Comparison of ENCODE assay signal across 1 cellular context in the genomic region with DNA sequence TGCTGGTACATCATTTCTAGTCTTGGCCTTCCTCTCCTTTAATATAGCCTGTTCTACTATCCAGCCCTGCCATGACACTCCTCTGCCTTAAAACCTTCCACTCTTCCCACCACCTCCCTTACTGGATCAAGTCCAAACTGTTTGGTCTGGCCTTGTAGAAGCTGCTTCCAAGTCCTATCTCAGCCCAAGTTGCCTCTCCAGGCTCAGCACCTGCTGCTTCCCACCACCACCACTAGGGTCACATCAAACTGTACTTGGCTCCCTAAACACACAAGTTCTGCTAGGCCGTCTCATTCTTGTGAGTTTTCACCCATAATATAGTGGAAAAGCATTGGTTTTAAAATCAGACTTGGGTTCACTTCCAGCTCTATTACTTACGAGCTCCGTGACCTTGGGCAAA.
TF ChIP-seq lines count a peak whose summit lies in the region.

No MANE protein-coding gene starts in this region.

TF ChIP-seq in GM12878, 131 proteins besides CTCF, POLR2A, EP300 and RAD21 (continued from another document):
- TF ChIP-seq, protein P1, sequence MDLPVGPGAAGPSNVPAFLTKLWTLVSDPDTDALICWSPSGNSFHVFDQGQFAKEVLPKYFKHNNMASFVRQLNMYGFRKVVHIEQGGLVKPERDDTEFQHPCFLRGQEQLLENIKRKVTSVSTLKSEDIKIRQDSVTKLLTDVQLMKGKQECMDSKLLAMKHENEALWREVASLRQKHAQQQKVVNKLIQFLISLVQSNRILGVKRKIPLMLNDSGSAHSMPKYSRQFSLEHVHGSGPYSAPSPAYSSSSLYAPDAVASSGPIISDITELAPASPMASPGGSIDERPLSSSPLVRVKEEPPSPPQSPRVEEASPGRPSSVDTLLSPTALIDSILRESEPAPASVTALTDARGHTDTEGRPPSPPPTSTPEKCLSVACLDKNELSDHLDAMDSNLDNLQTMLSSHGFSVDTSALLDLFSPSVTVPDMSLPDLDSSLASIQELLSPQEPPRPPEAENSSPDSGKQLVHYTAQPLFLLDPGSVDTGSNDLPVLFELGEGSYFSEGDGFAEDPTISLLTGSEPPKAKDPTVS (IDR thresholded peaks at IDR 0.05; ENCODE audit: low read depth, low read length), result no peak
